ENCODE assay signal across 30 cellular contexts in genomic region chr1:38718031-38718430, GRCh38.
"Had no signal": no experiment of that assay in that cellular context is flagged by ENCODE, and none has a peak within 500 bp of the region (broad histone marks: within the 10 kb centered on the region; RNA-seq: fewer than 3 reads in every experiment).

No MANE protein-coding gene starts in this region.

- H3K9me3 Mint-ChIP-seq: activated B cell treated with CpG ODN at 0.5 μM for 24 hours; activated CD4-positive, alpha-beta memory T cell treated with anti-CD3 and anti-CD28 coated beads, Interleukin-2, amount 10 ng/mL, durations not matched to agents 7 days and 5 days; activated CD4-positive, alpha-beta T cell treated with anti-CD3 and anti-CD28 coated beads, Interleukin-2, amount 10 ng/mL, durations not matched to agents 7 days and 5 days; activated naive CD4-positive, alpha-beta T cell treated with anti-CD3 and anti-CD28 coated beads, Interleukin-2, amount 10 ng/mL, durations not matched to agents 7 days and 5 days; activated naive CD4-positive, alpha-beta T cell treated with anti-CD3 and anti-CD28 coated beads, Interleukin-2, amount 50 U/mL, for 24 hours; activated naive CD8-positive, alpha-beta T cell treated with anti-CD3 and anti-CD28 coated beads, Interleukin-2, amount 10 ng/mL, durations not matched to agents 7 days and 5 days; activated T-cell treated with anti-CD3 and anti-CD28 coated beads, Interleukin-2, amount 50 U/mL, for 24 hours; activated T-helper 2 cell treated with anti-CD3 and anti-CD28 coated beads, Interferon-gamma antibody, Interleukin-2, Interleukin-4, amounts not matched to agents 10 μg/mL and 5 μg/mL and 100 μg/mL, durations not matched to agents 14 hours and 24 hours and 36 hours; T-helper 1 cell treated with Interleukin-12 subunit alpha and Interleukin-12 subunit beta and Interleukin-4 antibody, amounts not matched to agents 30 μg/mL and 1 μg/mL, for 36 hours; T-helper 2 cell treated with Interferon-gamma antibody and Interleukin-4, amounts not matched to agents 5 μg/mL and 100 μg/mL, for 36 hours had no signal

- H3K27ac Mint-ChIP-seq: activated B cell treated with CpG ODN at 0.5 μM for 24 hours; activated CD4-positive, alpha-beta memory T cell treated with anti-CD3 and anti-CD28 coated beads, Interleukin-2, amount 10 ng/mL, durations not matched to agents 7 days and 5 days; activated CD4-positive, alpha-beta T cell treated with anti-CD3 and anti-CD28 coated beads, Interleukin-2, amount 10 ng/mL, durations not matched to agents 7 days and 5 days; activated CD8-positive, alpha-beta T cell treated with anti-CD3 and anti-CD28 coated beads, Interleukin-2, amount 10 ng/mL, durations not matched to agents 7 days and 5 days; activated naive CD4-positive, alpha-beta T cell treated with anti-CD3 and anti-CD28 coated beads, Interleukin-2, amount 10 ng/mL, durations not matched to agents 7 days and 5 days; activated naive CD4-positive, alpha-beta T cell treated with anti-CD3 and anti-CD28 coated beads, Interleukin-2, amount 50 U/mL, for 24 hours; activated naive CD8-positive, alpha-beta T cell; activated naive CD8-positive, alpha-beta T cell treated with anti-CD3 and anti-CD28 coated beads, Interleukin-2, amount 10 ng/mL, durations not matched to agents 7 days and 5 days; activated T-cell treated with anti-CD3 and anti-CD28 coated beads, Interleukin-2, amount 50 U/mL, for 24 hours; activated T-helper 2 cell treated with anti-CD3 and anti-CD28 coated beads, Interferon-gamma antibody, Interleukin-2, Interleukin-4, amounts not matched to agents 10 μg/mL and 5 μg/mL and 100 μg/mL, durations not matched to agents 14 hours and 24 hours and 36 hours; T-helper 1 cell treated with Interleukin-12 subunit alpha and Interleukin-12 subunit beta and Interleukin-4 antibody, amounts not matched to agents 30 μg/mL and 1 μg/mL, for 36 hours; T-helper 2 cell treated with Interferon-gamma antibody and Interleukin-4, amounts not matched to agents 5 μg/mL and 100 μg/mL, for 36 hours had no signal

- ATAC-seq: activated CD8-positive, alpha-beta T cell treated with anti-CD3 and anti-CD28 coated beads, Interleukin-2, amount 10 ng/mL, durations not matched to agents 7 days and 5 days; body of pancreas had no signal

- H3K4me1 Mint-ChIP-seq: activated B cell treated with CpG ODN at 0.5 μM for 24 hours; activated CD4-positive, alpha-beta memory T cell treated with anti-CD3 and anti-CD28 coated beads, Interleukin-2, amount 10 ng/mL, durations not matched to agents 7 days and 5 days; activated CD4-positive, alpha-beta T cell treated with anti-CD3 and anti-CD28 coated beads, Interleukin-2, amount 10 ng/mL, durations not matched to agents 7 days and 5 days; activated naive CD4-positive, alpha-beta T cell treated with anti-CD3 and anti-CD28 coated beads, Interleukin-2, amount 10 ng/mL, durations not matched to agents 7 days and 5 days; activated naive CD4-positive, alpha-beta T cell treated with anti-CD3 and anti-CD28 coated beads, Interleukin-2, amount 50 U/mL, for 24 hours; activated naive CD8-positive, alpha-beta T cell treated with anti-CD3 and anti-CD28 coated beads, Interleukin-2, amount 10 ng/mL, durations not matched to agents 7 days and 5 days had no signal

- DNase-seq: activated B cell treated with CpG ODN at 0.5 μM for 24 hours; activated CD4-positive, alpha-beta memory T cell treated with anti-CD3 and anti-CD28 coated beads, Interleukin-2, amount 10 ng/mL, durations not matched to agents 7 days and 5 days; activated CD4-positive, alpha-beta T cell treated with anti-CD3 and anti-CD28 coated beads for 48 hours; activated CD4-positive, alpha-beta T cell treated with anti-CD3 and anti-CD28 coated beads, Interleukin-2, amount 10 ng/mL, durations not matched to agents 7 days and 5 days; activated CD4-positive, alpha-beta T cell treated with anti-CD3 and anti-CD28 coated beads, Interleukin-2, amount 50 U/mL, for 48 hours; activated CD4-positive, CD25-positive, alpha-beta regulatory T cell treated with anti-CD3 and anti-CD28 coated beads, Interleukin-2, amount 50 U/mL, for 72 hours; activated CD8-positive, alpha-beta memory T cell treated with anti-CD3 and anti-CD28 coated beads, Interleukin-2, amount 50 U/mL, for 48 hours; activated CD8-positive, alpha-beta T cell treated with anti-CD3 and anti-CD28 coated beads, Interleukin-2, amount 10 ng/mL, durations not matched to agents 7 days and 5 days; activated effector memory CD4-positive, alpha-beta T cell treated with Interleukin-2 at 50 U/mL for 16 hours; activated gamma-delta T cell; activated naive CD4-positive, alpha-beta T cell treated with anti-CD3 and anti-CD28 coated beads, Interleukin-2, amount 10 ng/mL, durations not matched to agents 7 days and 5 days; activated naive CD4-positive, alpha-beta T cell treated with Interleukin-2 at 50 U/mL for 16 hours; activated naive CD8-positive, alpha-beta T cell treated with anti-CD3 and anti-CD28 coated beads, Interleukin-2, amount 10 ng/mL, durations not matched to agents 7 days and 5 days; activated T-cell treated with anti-CD3 and anti-CD28 coated beads, Interleukin-2, amount 50 U/mL, for 24 hours; activated T-cell treated with anti-CD3 and anti-CD28 coated beads, Interleukin-2, amount 50 U/mL, for 48 hours; adrenal gland; amniotic stem cell; aorta; body of pancreas; brain microvascular endothelial cell; central memory CD4-positive, alpha-beta T cell; SW 1271; T-helper 1 cell; T-helper 2 cell; T-helper 9 cell had no signal

- H3K4me3 Mint-ChIP-seq: activated B cell treated with CpG ODN at 0.5 μM for 24 hours; activated CD4-positive, alpha-beta memory T cell treated with anti-CD3 and anti-CD28 coated beads, Interleukin-2, amount 10 ng/mL, durations not matched to agents 7 days and 5 days; activated CD4-positive, alpha-beta T cell treated with anti-CD3 and anti-CD28 coated beads, Interleukin-2, amount 10 ng/mL, durations not matched to agents 7 days and 5 days; activated CD8-positive, alpha-beta T cell treated with anti-CD3 and anti-CD28 coated beads, Interleukin-2, amount 10 ng/mL, durations not matched to agents 7 days and 5 days; activated naive CD4-positive, alpha-beta T cell treated with anti-CD3 and anti-CD28 coated beads, Interleukin-2, amount 10 ng/mL, durations not matched to agents 7 days and 5 days; activated naive CD4-positive, alpha-beta T cell treated with anti-CD3 and anti-CD28 coated beads, Interleukin-2, amount 50 U/mL, for 24 hours; activated naive CD8-positive, alpha-beta T cell; activated naive CD8-positive, alpha-beta T cell treated with anti-CD3 and anti-CD28 coated beads, Interleukin-2, amount 10 ng/mL, durations not matched to agents 7 days and 5 days; activated T-cell treated with anti-CD3 and anti-CD28 coated beads, Interleukin-2, amount 50 U/mL, for 24 hours; T-helper 1 cell treated with Interleukin-12 subunit alpha and Interleukin-12 subunit beta and Interleukin-4 antibody, amounts not matched to agents 30 μg/mL and 1 μg/mL, for 36 hours; T-helper 2 cell treated with Interferon-gamma antibody and Interleukin-4, amounts not matched to agents 5 μg/mL and 100 μg/mL, for 36 hours had no signal

- H3K36me3 Mint-ChIP-seq: activated naive CD4-positive, alpha-beta T cell treated with anti-CD3 and anti-CD28 coated beads, Interleukin-2, amount 10 ng/mL, durations not matched to agents 7 days and 5 days; activated naive CD4-positive, alpha-beta T cell treated with anti-CD3 and anti-CD28 coated beads, Interleukin-2, amount 50 U/mL, for 24 hours; activated naive CD8-positive, alpha-beta T cell; activated naive CD8-positive, alpha-beta T cell treated with anti-CD3 and anti-CD28 coated beads, Interleukin-2, amount 10 ng/mL, durations not matched to agents 7 days and 5 days had no signal
